ENCODE assay signal across 38 cellular contexts in the genomic region with DNA sequence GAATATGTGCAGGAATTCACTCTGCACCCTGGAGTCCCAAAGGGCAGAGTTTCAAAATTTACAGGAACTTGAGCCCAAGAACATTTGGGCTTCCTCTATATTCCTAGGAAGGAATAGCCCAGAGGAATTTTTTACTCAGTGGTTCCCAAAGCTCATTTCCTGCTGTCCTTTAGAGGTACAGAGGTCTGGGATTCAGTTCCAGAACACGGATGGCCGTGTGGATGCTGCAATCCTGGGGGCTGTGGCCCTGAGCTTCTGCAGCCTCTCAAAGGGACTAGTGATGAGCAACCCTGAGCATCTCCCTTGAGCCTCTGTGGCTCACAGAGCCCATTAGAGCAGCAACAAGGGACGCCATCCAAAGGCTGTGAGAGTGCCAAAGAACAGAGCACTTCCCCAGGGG.
"Had no signal": no experiment of that assay in that cellular context is flagged by ENCODE, and none has a peak within 500 bp of the region (broad histone marks: within the 10 kb centered on the region; RNA-seq: fewer than 3 reads in every experiment).

No MANE protein-coding gene starts in this region.

- H3K36me3 Mint-ChIP-seq: activated CD8-positive, alpha-beta memory T cell treated with anti-CD3 and anti-CD28 coated beads, Interleukin-2, amount 10 ng/mL, durations not matched to agents 7 days and 5 days; activated naive CD4-positive, alpha-beta T cell treated with anti-CD3 and anti-CD28 coated beads, Interleukin-2, amount 10 ng/mL, durations not matched to agents 7 days and 5 days; activated naive CD4-positive, alpha-beta T cell treated with anti-CD3 and anti-CD28 coated beads, Interleukin-2, amount 50 U/mL, for 24 hours; activated naive CD8-positive, alpha-beta T cell; activated naive CD8-positive, alpha-beta T cell treated with anti-CD3 and anti-CD28 coated beads, Interleukin-2, amount 10 ng/mL, durations not matched to agents 7 days and 5 days; brain; WTC11 had no signal

- H3K4me3 Mint-ChIP-seq: activated CD4-positive, alpha-beta memory T cell treated with anti-CD3 and anti-CD28 coated beads, Interleukin-2, amount 10 ng/mL, durations not matched to agents 7 days and 5 days; activated CD4-positive, alpha-beta T cell treated with anti-CD3 and anti-CD28 coated beads for 36 hours; activated CD4-positive, alpha-beta T cell treated with anti-CD3 and anti-CD28 coated beads, Interleukin-2, amount 10 ng/mL, durations not matched to agents 7 days and 5 days; activated CD8-positive, alpha-beta memory T cell treated with anti-CD3 and anti-CD28 coated beads, Interleukin-2, amount 10 ng/mL, durations not matched to agents 7 days and 5 days; activated CD8-positive, alpha-beta T cell treated with anti-CD3 and anti-CD28 coated beads, Interleukin-2, amount 10 ng/mL, durations not matched to agents 7 days and 5 days; activated naive CD4-positive, alpha-beta T cell treated with anti-CD3 and anti-CD28 coated beads, Interleukin-2, amount 10 ng/mL, durations not matched to agents 7 days and 5 days; activated naive CD4-positive, alpha-beta T cell treated with anti-CD3 and anti-CD28 coated beads, Interleukin-2, amount 50 U/mL, for 24 hours; activated naive CD8-positive, alpha-beta T cell; activated naive CD8-positive, alpha-beta T cell treated with anti-CD3 and anti-CD28 coated beads, Interleukin-2, amount 10 ng/mL, durations not matched to agents 7 days and 5 days; activated naive CD8-positive, alpha-beta T cell treated with anti-CD3 and anti-CD28 coated beads, Interleukin-2, amount 50 U/mL, for 24 hours; activated T-cell treated with anti-CD3 and anti-CD28 coated beads, Interleukin-2, amount 50 U/mL, for 24 hours; brain; central memory CD8-positive, alpha-beta T cell; T-helper 1 cell treated with Interleukin-12 subunit alpha and Interleukin-12 subunit beta and Interleukin-4 antibody, amounts not matched to agents 30 μg/mL and 1 μg/mL, for 36 hours; T-helper 2 cell treated with Interferon-gamma antibody and Interleukin-4, amounts not matched to agents 5 μg/mL and 100 μg/mL, for 36 hours; WTC11 had no signal

- H3K36me3 ChIP-seq: ascending aorta, cardiac muscle cell, WERI-Rb-1 had no signal

- H3K27me3 ChIP-seq: ascending aorta had no signal

- H3K27ac ChIP-seq: ascending aorta, cardiac muscle cell, WERI-Rb-1 had no signal

- H3K4me3 ChIP-seq: ascending aorta, cardiac muscle cell had no signal

- H3K27ac Mint-ChIP-seq: activated CD4-positive, alpha-beta memory T cell treated with anti-CD3 and anti-CD28 coated beads, Interleukin-2, amount 10 ng/mL, durations not matched to agents 7 days and 5 days; activated CD4-positive, alpha-beta T cell treated with anti-CD3 and anti-CD28 coated beads for 36 hours; activated CD4-positive, alpha-beta T cell treated with anti-CD3 and anti-CD28 coated beads, Interleukin-2, amount 10 ng/mL, durations not matched to agents 7 days and 5 days; activated CD8-positive, alpha-beta memory T cell treated with anti-CD3 and anti-CD28 coated beads, Interleukin-2, amount 10 ng/mL, durations not matched to agents 7 days and 5 days; activated CD8-positive, alpha-beta T cell treated with anti-CD3 and anti-CD28 coated beads, Interleukin-2, amount 10 ng/mL, durations not matched to agents 7 days and 5 days; activated naive CD4-positive, alpha-beta T cell treated with anti-CD3 and anti-CD28 coated beads, Interleukin-2, amount 10 ng/mL, durations not matched to agents 7 days and 5 days; activated naive CD4-positive, alpha-beta T cell treated with anti-CD3 and anti-CD28 coated beads, Interleukin-2, amount 50 U/mL, for 24 hours; activated naive CD8-positive, alpha-beta T cell; activated naive CD8-positive, alpha-beta T cell treated with anti-CD3 and anti-CD28 coated beads, Interleukin-2, amount 10 ng/mL, durations not matched to agents 7 days and 5 days; activated naive CD8-positive, alpha-beta T cell treated with anti-CD3 and anti-CD28 coated beads, Interleukin-2, amount 50 U/mL, for 24 hours; activated T-cell treated with anti-CD3 and anti-CD28 coated beads, Interleukin-2, amount 50 U/mL, for 24 hours; activated T-helper 2 cell treated with anti-CD3 and anti-CD28 coated beads, Interferon-gamma antibody, Interleukin-2, Interleukin-4, amounts not matched to agents 10 μg/mL and 5 μg/mL and 100 μg/mL, durations not matched to agents 14 hours and 24 hours and 36 hours; brain; T-helper 1 cell treated with Interleukin-12 subunit alpha and Interleukin-12 subunit beta and Interleukin-4 antibody, amounts not matched to agents 30 μg/mL and 1 μg/mL, for 36 hours; T-helper 2 cell treated with Interferon-gamma antibody and Interleukin-4, amounts not matched to agents 5 μg/mL and 100 μg/mL, for 36 hours; WTC11 had no signal

- H3K9me3 Mint-ChIP-seq: activated CD4-positive, alpha-beta memory T cell treated with anti-CD3 and anti-CD28 coated beads, Interleukin-2, amount 10 ng/mL, durations not matched to agents 7 days and 5 days; activated CD4-positive, alpha-beta T cell treated with anti-CD3 and anti-CD28 coated beads, Interleukin-2, amount 10 ng/mL, durations not matched to agents 7 days and 5 days; activated naive CD4-positive, alpha-beta T cell treated with anti-CD3 and anti-CD28 coated beads, Interleukin-2, amount 10 ng/mL, durations not matched to agents 7 days and 5 days; activated naive CD4-positive, alpha-beta T cell treated with anti-CD3 and anti-CD28 coated beads, Interleukin-2, amount 50 U/mL, for 24 hours; activated naive CD8-positive, alpha-beta T cell treated with anti-CD3 and anti-CD28 coated beads, Interleukin-2, amount 10 ng/mL, durations not matched to agents 7 days and 5 days; activated naive CD8-positive, alpha-beta T cell treated with anti-CD3 and anti-CD28 coated beads, Interleukin-2, amount 50 U/mL, for 24 hours; activated T-cell treated with anti-CD3 and anti-CD28 coated beads, Interleukin-2, amount 50 U/mL, for 24 hours; activated T-helper 2 cell treated with anti-CD3 and anti-CD28 coated beads, Interferon-gamma antibody, Interleukin-2, Interleukin-4, amounts not matched to agents 10 μg/mL and 5 μg/mL and 100 μg/mL, durations not matched to agents 14 hours and 24 hours and 36 hours; brain; central memory CD8-positive, alpha-beta T cell; T-helper 1 cell treated with Interleukin-12 subunit alpha and Interleukin-12 subunit beta and Interleukin-4 antibody, amounts not matched to agents 30 μg/mL and 1 μg/mL, for 36 hours; T-helper 2 cell treated with Interferon-gamma antibody and Interleukin-4, amounts not matched to agents 5 μg/mL and 100 μg/mL, for 36 hours; WTC11 had no signal

- H3K4me1 Mint-ChIP-seq: activated CD4-positive, alpha-beta memory T cell treated with anti-CD3 and anti-CD28 coated beads, Interleukin-2, amount 10 ng/mL, durations not matched to agents 7 days and 5 days; activated CD4-positive, alpha-beta T cell treated with anti-CD3 and anti-CD28 coated beads for 36 hours; activated CD4-positive, alpha-beta T cell treated with anti-CD3 and anti-CD28 coated beads, Interleukin-2, amount 10 ng/mL, durations not matched to agents 7 days and 5 days; activated CD8-positive, alpha-beta memory T cell treated with anti-CD3 and anti-CD28 coated beads, Interleukin-2, amount 10 ng/mL, durations not matched to agents 7 days and 5 days; activated naive CD4-positive, alpha-beta T cell treated with anti-CD3 and anti-CD28 coated beads, Interleukin-2, amount 10 ng/mL, durations not matched to agents 7 days and 5 days; activated naive CD4-positive, alpha-beta T cell treated with anti-CD3 and anti-CD28 coated beads, Interleukin-2, amount 50 U/mL, for 24 hours; activated naive CD8-positive, alpha-beta T cell treated with anti-CD3 and anti-CD28 coated beads, Interleukin-2, amount 10 ng/mL, durations not matched to agents 7 days and 5 days; activated naive CD8-positive, alpha-beta T cell treated with anti-CD3 and anti-CD28 coated beads, Interleukin-2, amount 50 U/mL, for 24 hours; central memory CD8-positive, alpha-beta T cell had no signal

- ATAC-seq: activated CD4-positive, alpha-beta T cell treated with anti-CD3 and anti-CD28 coated beads for 36 hours; activated CD4-positive, CD25-positive, alpha-beta regulatory T cell treated with anti-CD3 and anti-CD28 coated beads, Interleukin-2, amount 50 U/mL, for 24 hours; activated CD8-positive, alpha-beta memory T cell treated with anti-CD3 and anti-CD28 coated beads, Interleukin-2, amount 10 ng/mL, durations not matched to agents 7 days and 5 days; activated CD8-positive, alpha-beta T cell treated with anti-CD3 and anti-CD28 coated beads, Interleukin-2, amount 10 ng/mL, durations not matched to agents 7 days and 5 days; activated naive CD8-positive, alpha-beta T cell treated with anti-CD3 and anti-CD28 coated beads, Interleukin-2, amount 50 U/mL, for 24 hours; WTC11 had no signal

- H3K9me3 ChIP-seq: ascending aorta had no signal

- DNase-seq: activated CD4-positive, alpha-beta memory T cell treated with anti-CD3 and anti-CD28 coated beads, Interleukin-2, amount 10 ng/mL, durations not matched to agents 7 days and 5 days; activated CD4-positive, alpha-beta T cell treated with anti-CD3 and anti-CD28 coated beads for 1 hour; activated CD4-positive, alpha-beta T cell treated with anti-CD3 and anti-CD28 coated beads for 36 hours; activated CD4-positive, alpha-beta T cell treated with anti-CD3 and anti-CD28 coated beads, Interleukin-2, amount 10 ng/mL, durations not matched to agents 7 days and 5 days; activated CD4-positive, alpha-beta T cell treated with anti-CD3 and anti-CD28 coated beads, Interleukin-2, amount 50 U/mL, for 48 hours; activated CD4-positive, CD25-positive, alpha-beta regulatory T cell; activated CD8-positive, alpha-beta memory T cell treated with anti-CD3 and anti-CD28 coated beads for 24 hours; activated CD8-positive, alpha-beta memory T cell treated with anti-CD3 and anti-CD28 coated beads, Interleukin-2, amount 10 ng/mL, durations not matched to agents 7 days and 5 days; activated CD8-positive, alpha-beta memory T cell treated with anti-CD3 and anti-CD28 coated beads, Interleukin-2, amount 50 U/mL, for 48 hours; activated CD8-positive, alpha-beta T cell treated with anti-CD3 and anti-CD28 coated beads, Interleukin-2, amount 10 ng/mL, durations not matched to agents 7 days and 5 days; activated effector memory CD4-positive, alpha-beta T cell treated with Interleukin-2 at 50 U/mL for 16 hours; activated gamma-delta T cell; activated naive CD4-positive, alpha-beta T cell treated with anti-CD3 and anti-CD28 coated beads, Interleukin-2, amount 10 ng/mL, durations not matched to agents 7 days and 5 days; activated naive CD4-positive, alpha-beta T cell treated with Interleukin-2 at 50 U/mL for 16 hours; activated naive CD8-positive, alpha-beta T cell treated with anti-CD3 and anti-CD28 coated beads, Interleukin-2, amount 10 ng/mL, durations not matched to agents 7 days and 5 days; activated naive CD8-positive, alpha-beta T cell treated with anti-CD3 and anti-CD28 coated beads, Interleukin-2, amount 50 U/mL, for 24 hours; activated T-cell treated with anti-CD3 and anti-CD28 coated beads, Interleukin-2, amount 50 U/mL, for 24 hours; activated T-cell treated with anti-CD3 and anti-CD28 coated beads, Interleukin-2, amount 50 U/mL, for 48 hours; amygdala; anterior cingulate cortex; caudate nucleus; cerebellar nuclear complex; SW 1271; T-helper 1 cell; T-helper 2 cell; T-helper 9 cell; WERI-Rb-1 had no signal

- H3K4me1 ChIP-seq: ascending aorta had no signal
